In genomic region chr14:26917086-26917485, GRCh38 we compare ENCODE assay signal across 9 cellular contexts.
DNase-seq lines count a peak whose midpoint lies in the region; ATAC-seq, FAIRE-seq and TF ChIP-seq lines count a peak whose summit lies in the region.
"Had no signal": no experiment of that assay in that cellular context is flagged by ENCODE, and none has a peak within 500 bp of the region (broad histone marks: within the 10 kb centered on the region; RNA-seq: fewer than 3 reads in every experiment).

No MANE protein-coding gene starts in this region.

- no peak overlapping the region for H3K4me2 ChIP-seq in HepG2 (ENCODE audit: low read depth, low read length)

- CTCF ChIA-PET in HepG2 (lab: Yijun Ruan, JAX; ENCODE audit: low intra/inter-chr PET ratio, low total read pairs), result no interaction called here
- CTCF ChIA-PET in CD4-positive, alpha-beta memory T cell (lab: Charles Lee; ENCODE audit: partially characterized antibody), result no interaction called here

- no peaks in the 10 kb centered on the region for H3K27me3 Mint-ChIP-seq in activated T-cell treated with anti-CD3 and anti-CD28 coated beads, Interleukin-2, amount 50 U/mL, for 72 hours (ENCODE audit: low read depth)
- H3K27me3 Mint-ChIP-seq in CD4-positive, alpha-beta memory T cell, result no peaks in the 10 kb centered on the region
- H3K27me3 Mint-ChIP-seq: activated naive CD8-positive, alpha-beta T cell had no signal

- ATAC-seq in HepG2, result no peak
- no peak for ATAC-seq in activated T-cell treated with anti-CD3 and anti-CD28 coated beads, Interleukin-2, amount 50 U/mL, for 72 hours (replicated peaks in 1 of 2)
- ATAC-seq in GM18868 (IDR thresholded peaks at IDR 0.05; ENCODE audit: unreplicated experiment), result no peak
- no peak for ATAC-seq in GM21529 (IDR thresholded peaks at IDR 0.05; ENCODE audit: unreplicated experiment)

- no peak overlapping the region for H3K27ac ChIP-seq in brain microvascular endothelial cell
- H3K27ac ChIP-seq in HepG2 (ENCODE audit: extremely low read length, insufficient read depth, low read length), result no peak overlapping the region
- no peak overlapping the region for H3K27ac ChIP-seq in CD4-positive, alpha-beta memory T cell (ENCODE audit: low read depth, low read length)

- no peak overlapping the region for H3K9ac ChIP-seq in HepG2 (ENCODE audit: insufficient read depth, low read depth, low read length)

- H3K9me3 Mint-ChIP-seq in activated T-cell treated with anti-CD3 and anti-CD28 coated beads, Interleukin-2, amount 50 U/mL, for 72 hours, result peaks cover 7 to 11% of the 10 kb centered on the region in 2 donors
- H3K9me3 Mint-ChIP-seq in CD4-positive, alpha-beta memory T cell, result peaks cover 2 to 31% (median 25%) of the 10 kb centered on the region in 8 donors

- no peaks in the 10 kb centered on the region for H3K4me1 Mint-ChIP-seq in activated T-cell treated with anti-CD3 and anti-CD28 coated beads, Interleukin-2, amount 50 U/mL, for 72 hours (ENCODE audit: low read depth)
- H3K4me1 Mint-ChIP-seq in CD4-positive, alpha-beta memory T cell, result no peaks in the 10 kb centered on the region

- TF ChIP-seq RAD21 in HepG2 (CRISPR knock-in tag; IDR thresholded peaks at IDR 0.05), result no peak

- no peak for TF ChIP-seq POLR2A in HepG2 (IDR thresholded peaks at IDR 0.05; ENCODE audit: insufficient read depth in 1 of 2, low read depth in 2 of 2, low read length in 2 of 2)

- peak; percentile 46 for TF ChIP-seq CTCF in brain microvascular endothelial cell (IDR thresholded peaks at IDR 0.05; ENCODE audit: low read depth, low read length, missing control alignments)
- TF ChIP-seq CTCF in HepG2 (CRISPR knock-in tag; IDR thresholded peaks at IDR 0.05), result peak; percentile 20; the same call in 1 of the 2 replicates

- POLR2A ChIA-PET in HepG2 (lab: Yijun Ruan, JAX), result no interaction called here
- POLR2A ChIA-PET in CD4-positive, alpha-beta memory T cell (lab: Charles Lee; ENCODE audit: partially characterized antibody), result no interaction called here

- no peaks in the 10 kb centered on the region for H3K4me1 ChIP-seq in HepG2 (ENCODE audit: insufficient read depth, low read length)
- H3K4me1 ChIP-seq in CD4-positive, alpha-beta memory T cell (ENCODE audit: insufficient read depth, low read length), result no peaks in the 10 kb centered on the region

- H3K27me3 ChIP-seq in brain microvascular endothelial cell (replicated peaks), result no peaks in the 10 kb centered on the region
- no peaks in the 10 kb centered on the region for H3K27me3 ChIP-seq in HepG2 (ENCODE audit: control insufficient read depth in 1 of 2, insufficient read depth in 2 of 2, low read length in 2 of 2)
- no peaks in the 10 kb centered on the region for H3K27me3 ChIP-seq in CD4-positive, alpha-beta memory T cell (ENCODE audit: insufficient read depth, low read length)

- in situ Hi-C loops in brain microvascular endothelial cell (cut with HindIII; ENCODE audit: low pct_ligation_motif_present, low sequenced_read_pairs), result no loop called here
- in situ Hi-C loops in HepG2 (cut with HindIII; ENCODE audit: extremely low pct_ligation_motif_present, low pct_unique_long_range_greater_than_20kb), result no loop called here

- H3K79me2 ChIP-seq in HepG2 (ENCODE audit: insufficient read depth, low read length), result no peaks in the 10 kb centered on the region

- peaks cover 80% of the 10 kb centered on the region for H3K9me3 ChIP-seq in HepG2 (ENCODE audit: low read length)
- H3K9me3 ChIP-seq in CD4-positive, alpha-beta memory T cell (ENCODE audit: control insufficient read depth in 1 of 2, low read length in 2 of 2), result no peaks in the 10 kb centered on the region

- peaks cover 0 to 3% of the 10 kb centered on the region in 2 donors for H3K36me3 Mint-ChIP-seq in activated T-cell treated with anti-CD3 and anti-CD28 coated beads, Interleukin-2, amount 50 U/mL, for 72 hours (ENCODE audit: insufficient read depth in 2 of 2)
- no peaks in the 10 kb centered on the region for H3K36me3 Mint-ChIP-seq in CD4-positive, alpha-beta memory T cell
- H3K36me3 Mint-ChIP-seq: activated naive CD8-positive, alpha-beta T cell had no signal

- H3K27ac Mint-ChIP-seq in activated T-cell treated with anti-CD3 and anti-CD28 coated beads, Interleukin-2, amount 50 U/mL, for 72 hours, result no peak overlapping the region
- no peak overlapping the region for H3K27ac Mint-ChIP-seq in CD4-positive, alpha-beta memory T cell
- H3K27ac Mint-ChIP-seq: activated naive CD8-positive, alpha-beta T cell had no signal

- no peaks in the 10 kb centered on the region for H3K36me3 ChIP-seq in brain microvascular endothelial cell (replicated peaks)
- H3K36me3 ChIP-seq in HepG2 (replicated peaks in 1 of 2; ENCODE audit: control insufficient read depth in 1 of 2, insufficient read depth in 2 of 2, low read length in 2 of 2), result no peaks in the 10 kb centered on the region
- no peaks in the 10 kb centered on the region for H3K36me3 ChIP-seq in CD4-positive, alpha-beta memory T cell (ENCODE audit: insufficient read depth, low read length)

- H3K4me3 Mint-ChIP-seq in activated T-cell treated with anti-CD3 and anti-CD28 coated beads, Interleukin-2, amount 50 U/mL, for 72 hours, result no peak overlapping the region
- H3K4me3 Mint-ChIP-seq in CD4-positive, alpha-beta memory T cell, result no peak overlapping the region
- H3K4me3 Mint-ChIP-seq: activated naive CD8-positive, alpha-beta T cell had no signal

- BruUV-seq in HepG2 (replicated peaks; lab: Mats Ljungman, UMichigan), result no TSS peak

- WGBS in HepG2 (ENCODE audit: low lambda C conversion rate), result 2% methylated on average over 1 of the region's 1 CpG

- peak; percentile 3 for DNase-seq in A172 (ENCODE audit: low spot score)
- DNase-seq in HT-29 (ENCODE audit: low spot score), result peak; percentile 12
- no peak for DNase-seq in brain microvascular endothelial cell
- DNase-seq in HepG2 (ENCODE audit: low spot score), result peak; percentile 28
- no peak for DNase-seq in activated T-cell treated with anti-CD3 and anti-CD28 coated beads, Interleukin-2, amount 50 U/mL, for 72 hours
- DNase-seq in CD4-positive, alpha-beta memory T cell, result no peak

- H3K4me3 ChIP-seq in brain microvascular endothelial cell (ENCODE audit: low read depth, low read length) (no peak overlapping the region), HepG2 (replicated peaks in 1 of 3; ENCODE audit: insufficient read depth in 1 of 3, low read depth in 2 of 3, low read length in 3 of 3) (no peak overlapping the region)
- no peak overlapping the region for H3K4me3 ChIP-seq in CD4-positive, alpha-beta memory T cell (ENCODE audit: low read length in 2 of 2)

- H2AFZ ChIP-seq in HepG2 (ENCODE audit: low read length), result no peak overlapping the region

- TF ChIP-seq EP300 in HepG2 (IDR thresholded peaks at IDR 0.05; ENCODE audit: low read depth in 2 of 2, low read length in 2 of 2), result no peak
- no peak for TF ChIP-seq EP300 in HepG2 (CRISPR knock-in tag; IDR thresholded peaks at IDR 0.05; ENCODE audit: borderline replicate concordance)

- FAIRE-seq in HepG2 (lab: Jason Lieb, UNC), result no peak

- H4K20me1 ChIP-seq in HepG2 (ENCODE audit: insufficient read depth, low read length), result no peaks in the 10 kb centered on the region

- intact Hi-C loops in HepG2 (cut with micrococcal nuclease; ENCODE audit: unreplicated experiment), result no loop called here
- intact Hi-C loops in CD4-positive, alpha-beta memory T cell (cut with micrococcal nuclease), result no loop called here

TF ChIP-seq in HepG2, 621 proteins besides CTCF, POLR2A, EP300 and RAD21:
- peak; percentile 83 for TF ChIP-seq GFI1 (CRISPR knock-in tag; IDR thresholded peaks at IDR 0.05; ENCODE audit: borderline replicate concordance)
- TF ChIP-seq HNRNPL (IDR thresholded peaks at IDR 0.05; ENCODE audit: low read depth, low read length), result no peak

Comparison
In these comparisons a context has a peak if more than half of its experiments do, and no peak if none do; other contexts are left out.
1. DNase-seq: peak in A172 (single experiment), HT-29 (single experiment) and HepG2 (single experiment); none in brain microvascular endothelial cell (single experiment), activated T-cell treated with anti-CD3 and anti-CD28 coated beads, Interleukin-2, amount 50 U/mL, for 72 hours (0 of 2) and CD4-positive, alpha-beta memory T cell (0 of 5).